ENCODE assay signal across 1 cellular context in genomic region chr19:14565765-14566711, GRCh38.
TF ChIP-seq lines count a peak whose summit lies in the region.

No MANE protein-coding gene starts in this region.

TF ChIP-seq in SK-N-SH treated with all-trans-retinoic acid at 6 μM for 48 hours, 23 proteins besides CTCF, POLR2A, EP300 and RAD21 (continued from another document):
- no peak for TF ChIP-seq PATZ1 (CRISPR knock-in tag; IDR thresholded peaks at IDR 0.05; ENCODE audit: borderline replicate concordance)
- no peak for TF ChIP-seq ISL1 (CRISPR knock-in tag; IDR thresholded peaks at IDR 0.05)
- no peak for TF ChIP-seq PPARA (CRISPR knock-in tag; IDR thresholded peaks at IDR 0.05; ENCODE audit: borderline replicate concordance)
- no peak for TF ChIP-seq ZC3H10 (CRISPR knock-in tag; IDR thresholded peaks at IDR 0.05)
- TF ChIP-seq ZNF70 (CRISPR knock-in tag; IDR thresholded peaks at IDR 0.05): no peak
- TF ChIP-seq GLIS3 (CRISPR knock-in tag; IDR thresholded peaks at IDR 0.05): no peak
- no peak for TF ChIP-seq TOX (CRISPR knock-in tag; IDR thresholded peaks at IDR 0.05; ENCODE audit: borderline replicate concordance)
